ENCODE assay signal across 8 cellular contexts in the genomic region with DNA sequence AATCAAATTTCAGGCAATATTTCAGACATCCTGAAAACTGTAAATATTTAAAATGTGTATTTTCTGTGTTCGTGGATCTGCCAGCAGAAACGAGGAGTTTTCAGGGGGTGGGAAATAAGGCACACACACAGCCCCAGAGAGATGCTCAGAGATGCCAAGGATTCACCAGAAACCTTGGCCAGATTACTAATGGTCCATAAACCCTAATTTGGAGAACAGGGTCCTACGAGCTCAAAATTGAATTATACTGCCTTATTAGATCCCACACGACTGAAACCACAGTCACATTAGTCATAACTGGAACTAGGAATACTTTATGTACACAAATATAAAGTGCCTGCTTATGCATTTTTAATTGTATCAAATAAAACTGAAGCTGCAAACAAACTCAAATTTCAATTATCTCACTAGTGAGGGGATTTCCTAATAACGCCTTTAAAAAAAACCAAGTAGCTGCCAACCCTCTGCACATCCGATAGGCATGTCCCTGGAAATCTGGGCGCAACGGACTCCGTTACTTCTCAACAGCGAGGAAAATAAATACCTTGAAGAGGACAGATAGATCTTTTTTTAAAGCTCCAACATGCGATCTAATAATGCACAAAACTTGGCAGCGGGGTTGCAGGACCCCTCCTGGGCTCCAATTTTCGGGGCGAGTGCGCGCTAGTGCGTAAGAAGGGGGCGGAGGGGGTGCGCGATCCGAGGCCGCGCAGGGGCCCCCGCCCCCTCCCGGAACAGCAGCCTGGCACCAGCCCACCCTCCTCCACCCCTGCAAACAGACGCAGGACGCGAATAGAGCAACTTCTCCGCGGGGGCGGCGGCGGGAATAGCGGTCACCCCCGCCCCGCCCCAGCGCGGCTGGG. TPM values are rescaled to one million over a fixed set of nuclear protein-coding genes. Genes with fewer than 3 reads are reported as not detected.
DNase-seq lines count a peak whose midpoint lies in the region; ATAC-seq, FAIRE-seq and TF ChIP-seq lines count a peak whose summit lies in the region.

No MANE protein-coding gene starts in this region.

- intact Hi-C loops in A673 (cut with micrococcal nuclease; ENCODE audit: unreplicated experiment) = no loop called here

- peak overlapping the region; percentile 92 for H3K4me2 ChIP-seq in astrocyte (ENCODE audit: low read length)

- no peaks in the 10 kb centered on the region for H3K36me3 ChIP-seq in A673 (ENCODE audit: insufficient read depth, low read length, poor library complexity, severe bottlenecking)
- no peaks in the 10 kb centered on the region for H3K36me3 ChIP-seq in astrocyte (ENCODE audit: insufficient read depth, low read length)
- no peaks in the 10 kb centered on the region for H3K36me3 ChIP-seq in skeletal muscle tissue (ENCODE audit: control insufficient read depth in 3 of 3, insufficient read depth in 3 of 3, low read length in 3 of 3)

- TF ChIP-seq CTCF in A673 (conservative IDR thresholded peaks at IDR 0.05; ENCODE audit: low read depth, low read length) (no peak), astrocyte (IDR thresholded peaks at IDR 0.05; ENCODE audit: insufficient read depth, low read depth, low read length) (no peak)

- H3K27ac ChIP-seq in A673 (ENCODE audit: low read depth, low read length, poor library complexity, severe bottlenecking) = peak overlapping the region; percentile 51
- H3K27ac ChIP-seq in astrocyte (ENCODE audit: low read depth, low read length) = peak overlapping the region; percentile 61
- peak overlapping the region; percentile 25 for H3K27ac ChIP-seq in skeletal muscle tissue (ENCODE audit: low read depth, low read length)

- peak overlapping the region; percentile 94 for H3K4me3 Mint-ChIP-seq in astrocyte (ENCODE audit: unreplicated experiment)

- peak overlapping the region; percentile 79 for H3K27ac Mint-ChIP-seq in astrocyte (ENCODE audit: unreplicated experiment)

- peaks cover 4% of the 10 kb centered on the region for H3K27me3 Mint-ChIP-seq in astrocyte (ENCODE audit: low read depth, unreplicated experiment)

- H3K4me1 Mint-ChIP-seq in astrocyte (ENCODE audit: low read depth, unreplicated experiment) = peaks cover 23% of the 10 kb centered on the region

- no peaks in the 10 kb centered on the region for H3K36me3 Mint-ChIP-seq in astrocyte (ENCODE audit: low read depth, unreplicated experiment)

- peak; percentile 59 for DNase-seq in A673 (ENCODE audit: low spot score)
- DNase-seq in astrocyte (ENCODE audit: low read depth) = peak; percentile 10

- CTCF ChIA-PET in A673 (lab: Charles Lee) = no interaction called here

- H4K20me1 ChIP-seq in astrocyte (ENCODE audit: insufficient read depth, low read length) = peaks cover 49% of the 10 kb centered on the region

- BruUV-seq in A673 (replicated peaks; lab: Mats Ljungman, UMichigan) = TSS peak; percentile 35

- H3K79me2 ChIP-seq in astrocyte (ENCODE audit: insufficient read depth, low read length) = peaks cover 54% of the 10 kb centered on the region

- no peaks in the 10 kb centered on the region for H3K9me3 Mint-ChIP-seq in astrocyte (ENCODE audit: unreplicated experiment)

- H3K9ac ChIP-seq in astrocyte (ENCODE audit: low read length) (peak overlapping the region; percentile 88), skeletal muscle tissue (ENCODE audit: low read depth in 1 of 3, low read length in 3 of 3) (peak overlapping the region; percentile 76 to 80 (median 80))

- no peak for FAIRE-seq in astrocyte (lab: Jason Lieb, UNC)

- POLR2A ChIA-PET in A673 (lab: Charles Lee; ENCODE audit: low non-redundant PET) = interaction anchor here (0.6 kb wide), 1 partner anchor 245 kb away, joined by 3 read pairs; no protein-coding TSS in a partner anchor

- H3K4me3 ChIP-seq in A673 (ENCODE audit: low read depth, low read length, poor library complexity, severe bottlenecking) = peak overlapping the region; percentile 66
- peak overlapping the region; percentile 72 for H3K4me3 ChIP-seq in astrocyte (ENCODE audit: insufficient read depth, low read depth, low read length)
- peak overlapping the region; percentile 73 for H3K4me3 ChIP-seq in iPS-18c (ENCODE audit: insufficient read depth, low read depth, low read length)
- H3K4me3 ChIP-seq in skeletal muscle tissue (ENCODE audit: low read length in 3 of 3) = peak overlapping the region; percentile 69 to 84 (median 76)

- peaks cover 52% of the 10 kb centered on the region for H3K4me1 ChIP-seq in A673 (ENCODE audit: insufficient read depth, low read length, poor library complexity, severe bottlenecking)
- peaks cover 8% of the 10 kb centered on the region for H3K4me1 ChIP-seq in astrocyte (ENCODE audit: insufficient read depth, low read length)
- H3K4me1 ChIP-seq in skeletal muscle tissue (ENCODE audit: control insufficient read depth in 3 of 3, insufficient read depth in 3 of 3, low read length in 3 of 3) = peaks cover 19 to 27% (median 21%) of the 10 kb centered on the region in 3 donors

- peak overlapping the region; percentile 32 for H2AFZ ChIP-seq in astrocyte (ENCODE audit: low read depth, low read length)

- H3K9me3 ChIP-seq in A673 (ENCODE audit: low read depth, low read length, poor library complexity, severe bottlenecking) = no peaks in the 10 kb centered on the region
- no peaks in the 10 kb centered on the region for H3K9me3 ChIP-seq in astrocyte (ENCODE audit: insufficient read depth, low read depth, low read length)
- H3K9me3 ChIP-seq in iPS-18c (ENCODE audit: control insufficient read depth, insufficient read depth, low read length) = no peaks in the 10 kb centered on the region
- H3K9me3 ChIP-seq in skeletal muscle tissue (ENCODE audit: control insufficient read depth in 3 of 3, low read length in 3 of 3) = no peaks in the 10 kb centered on the region

- ATAC-seq in GM18867 (IDR thresholded peaks at IDR 0.05; ENCODE audit: unreplicated experiment) (peak; percentile 12), HG03439 (IDR thresholded peaks at IDR 0.05; ENCODE audit: unreplicated experiment) (peak; percentile 2), SK-N-SH treated with all-trans-retinoic acid at 6 μM for 48 hours (no peak), HG02938 (IDR thresholded peaks at IDR 0.05; ENCODE audit: unreplicated experiment) (no peak)

- H3K27me3 ChIP-seq in A673 (replicated peaks; ENCODE audit: insufficient read depth, low read depth, low read length, poor library complexity) (no peaks in the 10 kb centered on the region), astrocyte (ENCODE audit: insufficient read depth, low read length) (peaks cover 6% of the 10 kb centered on the region), skeletal muscle tissue (ENCODE audit: control insufficient read depth in 3 of 3, insufficient read depth in 3 of 3, low read length in 3 of 3) (no peaks in the 10 kb centered on the region)

TF ChIP-seq in SK-N-SH treated with all-trans-retinoic acid at 6 μM for 48 hours, 23 proteins besides CTCF, POLR2A, EP300 and RAD21:
- TF ChIP-seq ZFP3 (CRISPR knock-in tag; IDR thresholded peaks at IDR 0.05) = no peak
- TF ChIP-seq TOX (CRISPR knock-in tag; IDR thresholded peaks at IDR 0.05; ENCODE audit: borderline replicate concordance) = no peak
- TF ChIP-seq ARNTL (CRISPR knock-in tag; IDR thresholded peaks at IDR 0.05; ENCODE audit: borderline replicate concordance, low read depth) = no peak
- TF ChIP-seq, protein P1, sequence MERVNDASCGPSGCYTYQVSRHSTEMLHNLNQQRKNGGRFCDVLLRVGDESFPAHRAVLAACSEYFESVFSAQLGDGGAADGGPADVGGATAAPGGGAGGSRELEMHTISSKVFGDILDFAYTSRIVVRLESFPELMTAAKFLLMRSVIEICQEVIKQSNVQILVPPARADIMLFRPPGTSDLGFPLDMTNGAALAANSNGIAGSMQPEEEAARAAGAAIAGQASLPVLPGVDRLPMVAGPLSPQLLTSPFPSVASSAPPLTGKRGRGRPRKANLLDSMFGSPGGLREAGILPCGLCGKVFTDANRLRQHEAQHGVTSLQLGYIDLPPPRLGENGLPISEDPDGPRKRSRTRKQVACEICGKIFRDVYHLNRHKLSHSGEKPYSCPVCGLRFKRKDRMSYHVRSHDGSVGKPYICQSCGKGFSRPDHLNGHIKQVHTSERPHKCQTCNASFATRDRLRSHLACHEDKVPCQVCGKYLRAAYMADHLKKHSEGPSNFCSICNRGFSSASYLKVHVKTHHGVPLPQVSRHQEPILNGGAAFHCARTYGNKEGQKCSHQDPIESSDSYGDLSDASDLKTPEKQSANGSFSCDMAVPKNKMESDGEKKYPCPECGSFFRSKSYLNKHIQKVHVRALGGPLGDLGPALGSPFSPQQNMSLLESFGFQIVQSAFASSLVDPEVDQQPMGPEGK (CRISPR knock-in tag; IDR thresholded peaks at IDR 0.05; ENCODE audit: borderline replicate concordance) = peak; percentile 72; the same call in 1 of the 2 replicates
- TF ChIP-seq ZNF70 (CRISPR knock-in tag; IDR thresholded peaks at IDR 0.05) = peak; percentile 91
- no peak for TF ChIP-seq GLIS3 (CRISPR knock-in tag; IDR thresholded peaks at IDR 0.05)
- no peak for TF ChIP-seq ZNF565 (CRISPR knock-in tag; conservative IDR thresholded peaks at IDR 0.05; ENCODE audit: low read depth)

RNA-seq across cellular contexts. Expression of a gene that starts 0.9 kb away (rescaled TPM):
- total RNA-seq in A673 (2021) = 46.7 and 58.0 TPM in 2 replicates
- total RNA-seq in astrocyte = 41.4 and 44.7 TPM in 2 replicates
- 45.9 TPM for total RNA-seq in skeletal muscle tissue

Comparison
In these comparisons a context has a peak if more than half of its experiments do, and no peak if none do; other contexts are left out.
1. ATAC-seq: peak in GM18867 (single experiment) and HG03439 (single experiment); none in SK-N-SH treated with all-trans-retinoic acid at 6 μM for 48 hours (single experiment) and HG02938 (single experiment).
2. Peak in every context shown above with its lines, with median percentiles within 50 percentile points of each other: H3K27ac ChIP-seq and H3K4me3 ChIP-seq.